ENCODE assay signal across 18 cellular contexts in the genomic region with DNA sequence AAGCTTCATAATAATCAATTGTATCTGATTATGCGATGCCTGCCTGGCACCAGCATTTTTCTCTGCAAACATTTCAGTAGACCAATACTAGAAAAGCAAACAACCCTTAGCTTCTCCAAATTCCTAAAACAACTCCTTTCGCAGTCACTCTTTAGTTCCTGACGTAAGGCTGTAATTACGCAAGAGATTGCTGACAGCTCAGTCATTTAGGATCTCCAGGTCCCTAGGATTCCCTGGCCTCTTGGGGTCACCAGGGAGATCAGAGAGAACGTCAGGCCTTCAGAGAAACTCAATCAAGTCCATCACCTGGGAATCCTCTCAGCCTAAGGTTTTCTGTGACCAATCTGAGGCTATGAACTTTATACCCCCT.
DNase-seq lines count a peak whose midpoint lies in the region; ATAC-seq, FAIRE-seq and TF ChIP-seq lines count a peak whose summit lies in the region.
"Had no signal": no experiment of that assay in that cellular context is flagged by ENCODE, and none has a peak within 500 bp of the region (broad histone marks: within the 10 kb centered on the region; RNA-seq: fewer than 3 reads in every experiment).

No MANE protein-coding gene starts in this region.

- H2BK12ac ChIP-seq in mesenchymal stem cell (ENCODE audit: low read length in 2 of 2) = no peak overlapping the region

- H2AFZ ChIP-seq in mesenchymal stem cell (ENCODE audit: low read depth, low read length) = no peak overlapping the region

- H3K4me1 ChIP-seq in mesenchymal stem cell (ENCODE audit: control insufficient read depth, insufficient read depth, low read depth, low read length) (no peaks in the 10 kb centered on the region), gastrocnemius medialis (no peaks in the 10 kb centered on the region)
- H3K4me1 ChIP-seq: BLaER1, lower lobe of right lung, testis had no signal

- H3K9me3 ChIP-seq in mesenchymal stem cell (ENCODE audit: control insufficient read depth, low read length) = no peaks in the 10 kb centered on the region
- H3K9me3 ChIP-seq in gastrocnemius medialis = no peaks in the 10 kb centered on the region
- H3K9me3 ChIP-seq: BLaER1, lower lobe of right lung, testis had no signal

- FAIRE-seq in bronchial epithelial cell (lab: Jason Lieb, UNC) = no peak
- FAIRE-seq: GM18507 had no signal

- H3K79me1 ChIP-seq in mesenchymal stem cell (replicated peaks; ENCODE audit: low read length, poor library complexity, severe bottlenecking) = no peaks in the 10 kb centered on the region

- H3K14ac ChIP-seq in mesenchymal stem cell (ENCODE audit: low read length in 2 of 2) = no peak overlapping the region

- no peak overlapping the region for H3K27ac Mint-ChIP-seq in activated naive CD4-positive, alpha-beta T cell treated with anti-CD3 and anti-CD28 coated beads for 36 hours

- H3K4me3 ChIP-seq in NB4 (ENCODE audit: low read depth, low read length) (no peak overlapping the region), bronchial epithelial cell (ENCODE audit: low read depth, low read length) (no peak overlapping the region), mesenchymal stem cell (ENCODE audit: insufficient read depth in 1 of 2, low read depth in 1 of 2, low read length in 2 of 2) (no peak overlapping the region), gastrocnemius medialis (no peak overlapping the region)
- H3K4me3 ChIP-seq: BLaER1, lower lobe of right lung, testis had no signal

- no peak overlapping the region for H3K23ac ChIP-seq in mesenchymal stem cell (ENCODE audit: low read length in 2 of 2)

- no peak overlapping the region for H3K9ac ChIP-seq in mesenchymal stem cell (ENCODE audit: low read length)
- H3K9ac ChIP-seq: BLaER1 had no signal

- H2AK5ac ChIP-seq in mesenchymal stem cell (ENCODE audit: low read length, severe bottlenecking) = no peak overlapping the region

- H3K4me2 ChIP-seq in mesenchymal stem cell (ENCODE audit: low read length, poor library complexity, severe bottlenecking) = no peak overlapping the region
- H3K4me2 ChIP-seq: BLaER1 had no signal

- peak; percentile 9 for DNase-seq in ELF-1 (ENCODE audit: low read depth, low spot score)
- peak; percentile 8 for DNase-seq in NB4 (ENCODE audit: low read depth)
- peak; percentile 68 for DNase-seq in bronchial epithelial cell (ENCODE audit: low read depth)
- DNase-seq in mesenchymal stem cell = peak; percentile 58
- no peak for DNase-seq in gastrocnemius medialis
- no peak for DNase-seq in activated naive CD4-positive, alpha-beta T cell treated with anti-CD3 and anti-CD28 coated beads for 36 hours
- no peak for DNase-seq in activated CD8-positive, alpha-beta memory T cell treated with anti-CD3 and anti-CD28 coated beads for 24 hours
- DNase-seq in D341Med (ENCODE audit: low spot score) = no peak
- DNase-seq: activated CD8-positive, alpha-beta memory T cell treated with anti-CD3 and anti-CD28 coated beads, Interleukin-2, amount 50 U/mL, for 48 hours; activated naive CD4-positive, alpha-beta T cell; DMS153; foreskin keratinocyte; lower lobe of right lung; NCI-H774; stimulated activated CD4-positive, alpha-beta T cell treated with anti-CD3 and anti-CD28 coated beads, Interleukin-2, amount 100 ng/mL, for 24 hours; testis had no signal

- H3K27me3 ChIP-seq in bronchial epithelial cell (ENCODE audit: control insufficient read depth, insufficient read depth, low read length) = no peaks in the 10 kb centered on the region
- H3K27me3 ChIP-seq in mesenchymal stem cell (ENCODE audit: control insufficient read depth in 1 of 2, insufficient read depth in 1 of 2, low read length in 2 of 2) = no peaks in the 10 kb centered on the region
- H3K27me3 ChIP-seq in gastrocnemius medialis = no peaks in the 10 kb centered on the region
- H3K27me3 ChIP-seq: BLaER1, foreskin keratinocyte, testis had no signal

- no peak overlapping the region for H3K18ac ChIP-seq in mesenchymal stem cell (ENCODE audit: low read depth in 1 of 2, low read length in 2 of 2)

- H3K4me1 Mint-ChIP-seq in activated naive CD4-positive, alpha-beta T cell treated with anti-CD3 and anti-CD28 coated beads for 36 hours (ENCODE audit: low read depth) = no peaks in the 10 kb centered on the region

- CTCF ChIA-PET in activated naive CD4-positive, alpha-beta T cell treated with anti-CD3 and anti-CD28 coated beads for 36 hours (lab: Charles Lee) = no interaction called here

- no peak for ATAC-seq in gastrocnemius medialis
- ATAC-seq: foreskin keratinocyte had no signal

- H4K91ac ChIP-seq in mesenchymal stem cell (ENCODE audit: low read length) = no peak overlapping the region

- TF ChIP-seq CTCF in NB4 (IDR thresholded peaks at IDR 0.05; ENCODE audit: low read depth, low read length) = no peak
- TF ChIP-seq CTCF in bronchial epithelial cell (IDR thresholded peaks at IDR 0.05; ENCODE audit: insufficient read depth, low read length, severe bottlenecking) = no peak
- TF ChIP-seq CTCF in gastrocnemius medialis (IDR thresholded peaks at IDR 0.05 in 4 of 5, conservative IDR thresholded peaks at IDR 0.05 in 1 of 5) = no peak

- H3K36me3 ChIP-seq in bronchial epithelial cell (ENCODE audit: control insufficient read depth, insufficient read depth, low read length) = no peaks in the 10 kb centered on the region
- no peaks in the 10 kb centered on the region for H3K36me3 ChIP-seq in mesenchymal stem cell (ENCODE audit: control insufficient read depth in 1 of 2, insufficient read depth in 2 of 2, low read depth in 1 of 2, low read length in 2 of 2)
- H3K36me3 ChIP-seq in gastrocnemius medialis = no peaks in the 10 kb centered on the region
- H3K36me3 ChIP-seq: lower lobe of right lung had no signal

- intact Hi-C loops in gastrocnemius medialis (cut with DNase I; ENCODE audit: low total_unique reads) = no loop called here
- intact Hi-C loops in activated naive CD4-positive, alpha-beta T cell treated with anti-CD3 and anti-CD28 coated beads for 36 hours (cut with micrococcal nuclease) = no loop called here

- H3K36me3 Mint-ChIP-seq in activated naive CD4-positive, alpha-beta T cell treated with anti-CD3 and anti-CD28 coated beads for 36 hours (ENCODE audit: low read depth) = no peaks in the 10 kb centered on the region

- H3K27me3 Mint-ChIP-seq in activated naive CD4-positive, alpha-beta T cell treated with anti-CD3 and anti-CD28 coated beads for 36 hours (ENCODE audit: low read depth) = no peaks in the 10 kb centered on the region

- 67% methylated on average over 5 of the region's 5 CpGs for whole genome bisulfite sequencing in mesenchymal stem cell

- in situ Hi-C loops in gastrocnemius medialis (cut with MboI; ENCODE audit: low sequenced_read_pairs in 4 of 4) = no loop called here

- H3K4me3 Mint-ChIP-seq in activated naive CD4-positive, alpha-beta T cell treated with anti-CD3 and anti-CD28 coated beads for 36 hours = no peak overlapping the region

- H3K27ac ChIP-seq in mesenchymal stem cell (ENCODE audit: low read length, poor library complexity, severe bottlenecking) (no peak overlapping the region), gastrocnemius medialis (no peak overlapping the region)
- H3K27ac ChIP-seq: BLaER1, foreskin keratinocyte, lower lobe of right lung, testis had no signal

- no peak overlapping the region for H4K8ac ChIP-seq in mesenchymal stem cell (ENCODE audit: low read length)

- no peak overlapping the region for H3K4ac ChIP-seq in mesenchymal stem cell (ENCODE audit: low read depth in 1 of 2, low read length in 2 of 2)

- TF ChIP-seq POLR2A in NB4 (IDR thresholded peaks at IDR 0.05; ENCODE audit: extremely low read depth, insufficient read length) (no peak), gastrocnemius medialis (IDR thresholded peaks at IDR 0.05) (no peak)

- H3K9me3 Mint-ChIP-seq in activated naive CD4-positive, alpha-beta T cell treated with anti-CD3 and anti-CD28 coated beads for 36 hours = peaks cover 4% of the 10 kb centered on the region

- no peak overlapping the region for H2BK120ac ChIP-seq in mesenchymal stem cell (ENCODE audit: low read depth, low read length)

- H2BK5ac ChIP-seq in mesenchymal stem cell (ENCODE audit: low read depth, low read length, poor library complexity, severe bottlenecking) = no peak overlapping the region

- H2BK15ac ChIP-seq in mesenchymal stem cell (ENCODE audit: low read depth, poor library complexity, severe bottlenecking) = no peak overlapping the region

Comparison
In these comparisons a context has a peak if more than half of its experiments do, and no peak if none do; other contexts are left out.
1. DNase-seq: peak in ELF-1 (single experiment), NB4 (single experiment), bronchial epithelial cell (single experiment) and mesenchymal stem cell (single experiment); none in gastrocnemius medialis (0 of 2), activated naive CD4-positive, alpha-beta T cell treated with anti-CD3 and anti-CD28 coated beads for 36 hours (single experiment), activated CD8-positive, alpha-beta memory T cell treated with anti-CD3 and anti-CD28 coated beads for 24 hours (single experiment) and D341Med (single experiment).